16 cellular contexts compared by ENCODE assay signal in genomic region chr5:126694403-126694802, GRCh38.
"Had no signal": no experiment of that assay in that cellular context is flagged by ENCODE, and none has a peak within 500 bp of the region (broad histone marks: within the 10 kb centered on the region; RNA-seq: fewer than 3 reads in every experiment).

No MANE protein-coding gene starts in this region.

- H3K27ac Mint-ChIP-seq: activated naive CD4-positive, alpha-beta T cell treated with anti-CD3 and anti-CD28 coated beads for 36 hours; activated T-helper 17 cell treated with anti-CD3 and anti-CD28 coated beads, Interleukin-2, amount 50 U/mL, for 72 hours; dendritic cell treated with granulocyte-macrophage colony-stimulating factor and Interleukin-4, amounts not matched to agents 40 ng/mL and 50 ng/mL, for 4 days; effector memory CD8-positive, alpha-beta T cell; nephron had no signal

- H3K4me3 ChIP-seq: sigmoid colon, thyroid gland, uterus had no signal

- ATAC-seq: activated T-helper 17 cell treated with anti-CD3 and anti-CD28 coated beads, Interleukin-2, amount 50 U/mL, for 72 hours; effector memory CD8-positive, alpha-beta T cell; left lobe of liver had no signal

- H3K27ac ChIP-seq: brain microvascular endothelial cell, foreskin keratinocyte, sigmoid colon, thyroid gland, uterus had no signal

- H3K27me3 Mint-ChIP-seq: activated T-helper 17 cell treated with anti-CD3 and anti-CD28 coated beads, Interleukin-2, amount 50 U/mL, for 72 hours; dendritic cell treated with granulocyte-macrophage colony-stimulating factor and Interleukin-4, amounts not matched to agents 40 ng/mL and 50 ng/mL, for 4 days; effector memory CD8-positive, alpha-beta T cell had no signal

- DNase-seq: activated CD4-positive, alpha-beta T cell treated with anti-CD3 and anti-CD28 coated beads, Interleukin-2, amount 50 U/mL, for 1 hour; activated naive CD4-positive, alpha-beta T cell treated with anti-CD3 and anti-CD28 coated beads for 36 hours; activated T-cell treated with anti-CD3 and anti-CD28 coated beads for 4 hours; amniotic stem cell; brain microvascular endothelial cell; effector memory CD8-positive, alpha-beta T cell; foreskin keratinocyte; occipital lobe; sigmoid colon; stimulated activated CD4-positive, alpha-beta T cell treated with anti-CD3 and anti-CD28 coated beads, Interleukin-4, amount 100 ng/mL, for 1 hour; thyroid gland; uterus had no signal

- H3K4me1 Mint-ChIP-seq: activated T-helper 17 cell treated with anti-CD3 and anti-CD28 coated beads, Interleukin-2, amount 50 U/mL, for 72 hours; nephron had no signal

- H3K27me3 ChIP-seq: brain microvascular endothelial cell, foreskin keratinocyte, sigmoid colon, thyroid gland, uterus had no signal

- H3K36me3 ChIP-seq: brain microvascular endothelial cell, sigmoid colon, thyroid gland, uterus had no signal

- H3K4me3 Mint-ChIP-seq: activated naive CD4-positive, alpha-beta T cell treated with anti-CD3 and anti-CD28 coated beads for 36 hours; activated T-helper 17 cell treated with anti-CD3 and anti-CD28 coated beads, Interleukin-2, amount 50 U/mL, for 72 hours; dendritic cell treated with granulocyte-macrophage colony-stimulating factor and Interleukin-4, amounts not matched to agents 40 ng/mL and 50 ng/mL, for 4 days; effector memory CD8-positive, alpha-beta T cell; nephron had no signal

- H3K9me3 Mint-ChIP-seq: activated naive CD4-positive, alpha-beta T cell treated with anti-CD3 and anti-CD28 coated beads for 36 hours; activated T-helper 17 cell treated with anti-CD3 and anti-CD28 coated beads, Interleukin-2, amount 50 U/mL, for 72 hours; dendritic cell treated with granulocyte-macrophage colony-stimulating factor and Interleukin-4, amounts not matched to agents 40 ng/mL and 50 ng/mL, for 4 days; effector memory CD8-positive, alpha-beta T cell; nephron had no signal

- H3K9me3 ChIP-seq: sigmoid colon, thyroid gland, uterus had no signal

- H3K4me1 ChIP-seq: foreskin keratinocyte, sigmoid colon, thyroid gland, uterus had no signal
